In genomic region chr9:92637331-92637730, GRCh38 we compare ENCODE assay signal across 18 cellular contexts.
"Had no signal": no experiment of that assay in that cellular context is flagged by ENCODE, and none has a peak within 500 bp of the region (broad histone marks: within the 10 kb centered on the region; RNA-seq: fewer than 3 reads in every experiment).

No MANE protein-coding gene starts in this region.

- H3K4me1 ChIP-seq: breast epithelium had no signal

- H3K9me3 ChIP-seq: breast epithelium, gastroesophageal sphincter, heart right ventricle, mucosa of descending colon had no signal

- H3K27ac ChIP-seq: breast epithelium, epithelial cell of prostate, gastroesophageal sphincter, heart right ventricle had no signal

- H3K36me3 ChIP-seq: breast epithelium had no signal

- H3K27ac Mint-ChIP-seq: activated B cell treated with CpG ODN at 0.5 μM for 24 hours; activated CD4-positive, alpha-beta T cell treated with anti-CD3 and anti-CD28 coated beads, Interleukin-2, amount 10 ng/mL, durations not matched to agents 24 days and 14 days; naive thymus-derived CD4-positive, alpha-beta T cell had no signal

- H3K4me1 Mint-ChIP-seq: activated B cell treated with CpG ODN at 0.5 μM for 24 hours had no signal

- H3K4me3 ChIP-seq: breast epithelium, gastroesophageal sphincter, heart right ventricle, mucosa of descending colon, skin epidermis had no signal

- DNase-seq: activated B cell treated with CpG ODN at 0.5 μM for 24 hours; activated CD4-positive, alpha-beta T cell treated with anti-CD3 and anti-CD28 coated beads, Interleukin-2, amount 10 ng/mL, durations not matched to agents 24 days and 14 days; activated gamma-delta T cell; activated T-cell treated with anti-CD3 and anti-CD28 coated beads, Interleukin-2, amount 50 U/mL, for 4 hours; anterior cingulate cortex; dermis blood vessel endothelial cell; effector memory CD8-positive, alpha-beta T cell; heart right ventricle; mucosa of descending colon; retina; stimulated activated CD4-positive, alpha-beta T cell treated with anti-CD3 and anti-CD28 coated beads, Interleukin-4, amount 100 ng/mL, for 4 hours; stimulated activated naive CD8-positive, alpha-beta T cell treated with anti-CD3 and anti-CD28 coated beads, Interleukin-15, Interleukin-2, amounts not matched to agents 100 U/mL and 50 U/mL, for 24 hours; SW 1271 had no signal

- H3K9me3 Mint-ChIP-seq: activated B cell treated with CpG ODN at 0.5 μM for 24 hours; activated CD4-positive, alpha-beta T cell treated with anti-CD3 and anti-CD28 coated beads, Interleukin-2, amount 10 ng/mL, durations not matched to agents 24 days and 14 days; activated T-cell treated with anti-CD3 and anti-CD28 coated beads, Interleukin-2, amount 50 U/mL, for 4 hours; effector memory CD8-positive, alpha-beta T cell; naive thymus-derived CD4-positive, alpha-beta T cell had no signal

- ATAC-seq: activated T-cell treated with anti-CD3 and anti-CD28 coated beads, Interleukin-2, amount 50 U/mL, for 4 hours; effector memory CD8-positive, alpha-beta T cell; gastroesophageal sphincter; heart right ventricle; mucosa of descending colon; naive thymus-derived CD4-positive, alpha-beta T cell; stimulated activated naive CD8-positive, alpha-beta T cell treated with anti-CD3 and anti-CD28 coated beads, Interleukin-15, Interleukin-2, amounts not matched to agents 100 U/mL and 50 U/mL, for 24 hours had no signal

- H3K4me3 Mint-ChIP-seq: activated B cell treated with CpG ODN at 0.5 μM for 24 hours; activated CD4-positive, alpha-beta T cell treated with anti-CD3 and anti-CD28 coated beads, Interleukin-2, amount 10 ng/mL, durations not matched to agents 24 days and 14 days; activated T-cell treated with anti-CD3 and anti-CD28 coated beads, Interleukin-2, amount 50 U/mL, for 4 hours; effector memory CD8-positive, alpha-beta T cell; naive thymus-derived CD4-positive, alpha-beta T cell had no signal

- H3K27me3 ChIP-seq: breast epithelium, gastroesophageal sphincter, heart right ventricle had no signal

- H3K27me3 Mint-ChIP-seq: activated B cell treated with CpG ODN at 0.5 μM for 24 hours; activated CD4-positive, alpha-beta T cell treated with anti-CD3 and anti-CD28 coated beads, Interleukin-2, amount 10 ng/mL, durations not matched to agents 24 days and 14 days; effector memory CD8-positive, alpha-beta T cell; naive thymus-derived CD4-positive, alpha-beta T cell had no signal
